In the genomic region with DNA sequence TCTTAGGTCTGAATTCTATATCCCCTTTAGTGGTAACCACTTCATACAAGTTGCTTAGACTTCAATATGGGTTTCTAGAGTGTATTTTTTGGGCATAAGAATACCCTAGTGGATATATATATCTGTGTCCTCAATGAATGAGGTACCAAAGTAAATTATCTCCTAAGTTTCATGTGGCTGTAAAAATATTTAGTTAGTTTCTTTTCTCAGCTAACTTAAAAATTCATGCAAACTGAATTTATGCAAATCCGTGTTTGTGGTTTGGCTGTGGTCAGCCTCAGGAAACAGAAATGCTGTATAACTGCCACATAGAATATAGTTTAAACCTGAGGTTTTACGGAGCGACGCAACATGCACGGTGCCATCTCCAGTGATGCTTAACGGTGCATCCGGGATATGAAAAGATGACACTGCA, we compare ENCODE assay signal across 10 cellular contexts.
DNase-seq lines count a peak whose midpoint lies in the region; ATAC-seq, FAIRE-seq and TF ChIP-seq lines count a peak whose summit lies in the region.
"Had no signal": no experiment of that assay in that cellular context is flagged by ENCODE, and none has a peak within 500 bp of the region (broad histone marks: within the 10 kb centered on the region; RNA-seq: fewer than 3 reads in every experiment).

No MANE protein-coding gene starts in this region.

- WGBS in aorta, 2 donors = 87 to 89% methylated on average over 7 of the region's 7 CpGs

- peaks cover 17% of the 10 kb centered on the region for H3K27me3 Mint-ChIP-seq in stimulated activated naive CD8-positive, alpha-beta T cell treated with anti-CD3 and anti-CD28 coated beads, Interleukin-15, amount 100 ng/mL, for 72 hours
- peaks cover 16% of the 10 kb centered on the region for H3K27me3 Mint-ChIP-seq in activated T-cell treated with anti-CD3 and anti-CD28 coated beads, Interleukin-2, amount 50 U/mL, for 4 hours (ENCODE audit: low read depth)

- H3K4me3 Mint-ChIP-seq in stimulated activated naive CD8-positive, alpha-beta T cell treated with anti-CD3 and anti-CD28 coated beads, Interleukin-15, amount 100 ng/mL, for 72 hours = no peak overlapping the region
- no peak overlapping the region for H3K4me3 Mint-ChIP-seq in activated T-cell treated with anti-CD3 and anti-CD28 coated beads, Interleukin-2, amount 50 U/mL, for 4 hours

- H3K4me3 ChIP-seq in kidney (ENCODE audit: low read length in 2 of 2) (no peak overlapping the region), aorta (ENCODE audit: low read length in 2 of 2) (no peak overlapping the region)

- no peaks in the 10 kb centered on the region for H3K9me3 Mint-ChIP-seq in stimulated activated naive CD8-positive, alpha-beta T cell treated with anti-CD3 and anti-CD28 coated beads, Interleukin-15, amount 100 ng/mL, for 72 hours
- no peaks in the 10 kb centered on the region for H3K9me3 Mint-ChIP-seq in activated T-cell treated with anti-CD3 and anti-CD28 coated beads, Interleukin-2, amount 50 U/mL, for 4 hours

- no peak overlapping the region for H3K27ac ChIP-seq in kidney (ENCODE audit: low read depth in 2 of 2, low read length in 2 of 2)
- H3K27ac ChIP-seq in aorta (ENCODE audit: low read depth in 1 of 2, low read length in 2 of 2) = no peak overlapping the region

- H3K9ac ChIP-seq in kidney (ENCODE audit: low read length in 2 of 2) = no peak overlapping the region

- H3K27ac Mint-ChIP-seq in stimulated activated naive CD8-positive, alpha-beta T cell treated with anti-CD3 and anti-CD28 coated beads, Interleukin-15, amount 100 ng/mL, for 72 hours = no peak overlapping the region

- H3K4me1 ChIP-seq in kidney (ENCODE audit: control insufficient read depth in 1 of 2, insufficient read depth in 1 of 2, low read depth in 1 of 2, low read length in 2 of 2) (peaks cover 0 to 5% of the 10 kb centered on the region in 2 donors), aorta (ENCODE audit: control insufficient read depth in 1 of 2, insufficient read depth in 2 of 2, low read length in 2 of 2) (no peaks in the 10 kb centered on the region)

- peaks cover 6% of the 10 kb centered on the region for H3K4me1 Mint-ChIP-seq in stimulated activated naive CD8-positive, alpha-beta T cell treated with anti-CD3 and anti-CD28 coated beads, Interleukin-15, amount 100 ng/mL, for 72 hours
- peaks cover 5% of the 10 kb centered on the region for H3K4me1 Mint-ChIP-seq in activated T-cell treated with anti-CD3 and anti-CD28 coated beads, Interleukin-2, amount 50 U/mL, for 4 hours (ENCODE audit: low read depth)

- H3K36me3 ChIP-seq in kidney (ENCODE audit: control insufficient read depth in 1 of 2, insufficient read depth in 2 of 2, low read length in 2 of 2) (no peaks in the 10 kb centered on the region), aorta (ENCODE audit: control insufficient read depth in 1 of 2, insufficient read depth in 2 of 2, low read length in 1 of 2) (no peaks in the 10 kb centered on the region)

- H3K36me3 Mint-ChIP-seq in activated T-cell treated with anti-CD3 and anti-CD28 coated beads, Interleukin-2, amount 50 U/mL, for 4 hours (ENCODE audit: insufficient read depth) = no peaks in the 10 kb centered on the region

- ATAC-seq in stimulated activated naive CD8-positive, alpha-beta T cell treated with anti-CD3 and anti-CD28 coated beads, Interleukin-15, Interleukin-2, amounts not matched to agents 100 U/mL and 50 U/mL, for 24 hours = no peak
- no peak for ATAC-seq in stimulated activated naive CD8-positive, alpha-beta T cell treated with anti-CD3 and anti-CD28 coated beads, Interleukin-15, amount 100 ng/mL, for 72 hours
- ATAC-seq in HG03025 (IDR thresholded peaks at IDR 0.05; ENCODE audit: low FRiP score, unreplicated experiment) (peak; percentile 97), aorta (ENCODE audit: low FRiP score) (no peak)
- ATAC-seq in activated T-cell treated with anti-CD3 and anti-CD28 coated beads, Interleukin-2, amount 50 U/mL, for 4 hours = no peak

- H3K9me3 ChIP-seq in kidney (ENCODE audit: control insufficient read depth in 1 of 2, low read length in 2 of 2) (no peaks in the 10 kb centered on the region), aorta (ENCODE audit: control insufficient read depth, low read length) (peaks cover 1% of the 10 kb centered on the region)

- no peak for TF ChIP-seq CTCF in kidney (IDR thresholded peaks at IDR 0.05; ENCODE audit: borderline replicate concordance, extremely low read depth, insufficient read depth)

- no peaks in the 10 kb centered on the region for H3K27me3 ChIP-seq in aorta (ENCODE audit: control insufficient read depth in 1 of 2, insufficient read depth in 2 of 2, low read length in 1 of 2)

- peak; percentile 4 for DNase-seq in stimulated activated naive CD8-positive, alpha-beta T cell treated with anti-CD3 and anti-CD28 coated beads, Interleukin-15, Interleukin-2, amounts not matched to agents 100 U/mL and 50 U/mL, for 24 hours
- no peak for DNase-seq in stimulated activated naive CD8-positive, alpha-beta T cell treated with anti-CD3 and anti-CD28 coated beads, Interleukin-15, amount 100 ng/mL, for 72 hours
- DNase-seq in NOMO-1 (lab: John Stamatoyannopoulos, UW; ENCODE audit: unreplicated experiment in 2 of 2) (peak; percentile 76 to 94), kidney (no peak), aorta (no peak), SW 1271 (lab: John Stamatoyannopoulos, UW) (no peak)
- DNase-seq in activated T-cell treated with anti-CD3 and anti-CD28 coated beads, Interleukin-2, amount 50 U/mL, for 4 hours = no peak
- DNase-seq: C1 segment of cervical spinal cord had no signal

- FAIRE-seq in kidney (lab: Jason Lieb, UNC) = no peak
- FAIRE-seq: endometrium had no signal

- intact Hi-C loops in kidney (cut with DNase I) (no loop called here), aorta (cut with DNase I) (no loop called here)

Comparison
In these comparisons a context has a peak if more than half of its experiments do, and no peak if none do; other contexts are left out.
1. DNase-seq: peak in stimulated activated naive CD8-positive, alpha-beta T cell treated with anti-CD3 and anti-CD28 coated beads, Interleukin-15, Interleukin-2, amounts not matched to agents 100 U/mL and 50 U/mL, for 24 hours (single experiment) and NOMO-1 (2 of 2); none in stimulated activated naive CD8-positive, alpha-beta T cell treated with anti-CD3 and anti-CD28 coated beads, Interleukin-15, amount 100 ng/mL, for 72 hours (0 of 2), kidney (single experiment), aorta (0 of 2), SW 1271 (0 of 2) and activated T-cell treated with anti-CD3 and anti-CD28 coated beads, Interleukin-2, amount 50 U/mL, for 4 hours (single experiment).